32 cellular contexts compared by ENCODE assay signal in the genomic region with DNA sequence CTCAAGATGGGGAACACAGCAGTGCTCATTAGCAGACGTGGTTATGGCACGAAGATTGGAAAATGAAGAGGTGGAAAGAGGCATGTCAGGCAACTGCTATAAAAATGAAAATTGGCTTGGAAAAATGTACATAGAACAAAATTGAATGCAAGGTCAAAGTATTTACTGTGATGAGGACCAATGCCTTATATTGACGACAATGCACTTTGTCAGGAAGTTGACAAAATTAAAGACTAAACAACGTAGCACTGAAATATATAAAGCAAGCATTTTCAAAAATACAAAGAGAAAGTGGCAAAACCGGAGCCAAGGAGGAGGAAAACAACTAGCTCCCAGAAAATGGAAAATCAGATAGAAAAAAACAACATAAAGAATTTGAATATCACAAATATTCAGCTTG.
"Had no signal": no experiment of that assay in that cellular context is flagged by ENCODE, and none has a peak within 500 bp of the region (broad histone marks: within the 10 kb centered on the region; RNA-seq: fewer than 3 reads in every experiment).

No MANE protein-coding gene starts in this region.

- H3K27me3 ChIP-seq: ascending aorta, cardiac muscle cell had no signal

- ATAC-seq: activated CD4-positive, alpha-beta T cell treated with anti-CD3 and anti-CD28 coated beads for 36 hours; activated CD4-positive, CD25-positive, alpha-beta regulatory T cell treated with anti-CD3 and anti-CD28 coated beads, Interleukin-2, amount 50 U/mL, for 24 hours; activated CD8-positive, alpha-beta memory T cell treated with anti-CD3 and anti-CD28 coated beads, Interleukin-2, amount 10 ng/mL, durations not matched to agents 7 days and 5 days; activated CD8-positive, alpha-beta T cell treated with anti-CD3 and anti-CD28 coated beads, Interleukin-2, amount 10 ng/mL, durations not matched to agents 7 days and 5 days; activated naive CD8-positive, alpha-beta T cell treated with anti-CD3 and anti-CD28 coated beads, Interleukin-2, amount 50 U/mL, for 24 hours; WTC11 had no signal

- H3K36me3 ChIP-seq: ascending aorta, cardiac muscle cell, WERI-Rb-1 had no signal

- H3K9me3 ChIP-seq: ascending aorta had no signal

- DNase-seq: activated CD4-positive, alpha-beta memory T cell treated with anti-CD3 and anti-CD28 coated beads, Interleukin-2, amount 10 ng/mL, durations not matched to agents 7 days and 5 days; activated CD4-positive, alpha-beta T cell treated with anti-CD3 and anti-CD28 coated beads for 1 hour; activated CD4-positive, alpha-beta T cell treated with anti-CD3 and anti-CD28 coated beads for 36 hours; activated CD4-positive, alpha-beta T cell treated with anti-CD3 and anti-CD28 coated beads for 48 hours; activated CD4-positive, alpha-beta T cell treated with anti-CD3 and anti-CD28 coated beads, Interleukin-2, amount 10 ng/mL, durations not matched to agents 7 days and 5 days; activated CD4-positive, alpha-beta T cell treated with anti-CD3 and anti-CD28 coated beads, Interleukin-2, amount 50 U/mL, for 48 hours; activated CD4-positive, CD25-positive, alpha-beta regulatory T cell; activated CD8-positive, alpha-beta memory T cell treated with anti-CD3 and anti-CD28 coated beads for 24 hours; activated CD8-positive, alpha-beta memory T cell treated with anti-CD3 and anti-CD28 coated beads, Interleukin-2, amount 10 ng/mL, durations not matched to agents 7 days and 5 days; activated CD8-positive, alpha-beta memory T cell treated with anti-CD3 and anti-CD28 coated beads, Interleukin-2, amount 50 U/mL, for 48 hours; activated CD8-positive, alpha-beta T cell treated with anti-CD3 and anti-CD28 coated beads, Interleukin-2, amount 10 ng/mL, durations not matched to agents 7 days and 5 days; activated effector memory CD4-positive, alpha-beta T cell treated with Interleukin-2 at 50 U/mL for 16 hours; activated gamma-delta T cell; activated naive CD4-positive, alpha-beta T cell treated with anti-CD3 and anti-CD28 coated beads, Interleukin-2, amount 10 ng/mL, durations not matched to agents 7 days and 5 days; activated naive CD4-positive, alpha-beta T cell treated with Interleukin-2 at 50 U/mL for 16 hours; activated naive CD8-positive, alpha-beta T cell treated with anti-CD3 and anti-CD28 coated beads, Interleukin-2, amount 10 ng/mL, durations not matched to agents 7 days and 5 days; activated naive CD8-positive, alpha-beta T cell treated with anti-CD3 and anti-CD28 coated beads, Interleukin-2, amount 50 U/mL, for 24 hours; activated T-cell treated with anti-CD3 and anti-CD28 coated beads, Interleukin-2, amount 50 U/mL, for 24 hours; activated T-cell treated with anti-CD3 and anti-CD28 coated beads, Interleukin-2, amount 50 U/mL, for 48 hours; amygdala; anterior cingulate cortex; caudate nucleus; cerebellar nuclear complex; T-helper 2 cell; T-helper 9 cell; WERI-Rb-1 had no signal

- H3K4me3 ChIP-seq: ascending aorta, cardiac muscle cell had no signal

- H3K4me1 ChIP-seq: ascending aorta had no signal

- H3K27ac ChIP-seq: ascending aorta, cardiac muscle cell, WERI-Rb-1 had no signal

- FAIRE-seq: bronchial epithelial cell, TTC549 had no signal
